ENCODE assay signal across 12 cellular contexts in the genomic region with DNA sequence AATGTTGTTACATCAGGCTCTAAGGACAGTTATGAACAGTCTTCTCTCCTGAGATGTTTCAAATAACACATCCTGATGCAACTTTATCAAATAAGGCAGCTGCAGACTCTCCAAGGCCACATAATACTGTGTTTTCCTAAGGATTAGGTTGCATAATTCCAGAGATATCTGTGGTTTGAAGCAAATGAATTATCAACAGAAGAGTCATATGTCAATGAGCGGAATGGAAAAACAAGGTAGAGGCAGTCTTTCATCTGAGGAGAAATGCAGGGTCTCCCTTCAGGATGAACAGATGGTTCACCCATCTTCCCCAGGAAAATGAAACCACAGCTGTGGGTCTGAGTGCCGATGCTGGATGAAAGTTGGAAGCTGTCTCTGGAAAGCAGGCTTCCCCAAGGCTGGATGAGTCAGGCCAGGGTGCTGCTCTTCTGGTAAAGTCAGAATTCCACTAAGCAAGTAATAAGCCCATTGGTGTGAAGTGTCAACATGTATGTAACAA. TPM values are rescaled to one million over a fixed set of nuclear protein-coding genes. Genes with fewer than 3 reads are reported as not detected.
DNase-seq lines count a peak whose midpoint lies in the region; ATAC-seq, FAIRE-seq and TF ChIP-seq lines count a peak whose summit lies in the region.
"Had no signal": no experiment of that assay in that cellular context is flagged by ENCODE, and none has a peak within 500 bp of the region (broad histone marks: within the 10 kb centered on the region; RNA-seq: fewer than 3 reads in every experiment).

No MANE protein-coding gene starts in this region.

- H3K4me2 ChIP-seq in PC-3 (ENCODE audit: low read length) = peak overlapping the region; percentile 70
- H3K4me2 ChIP-seq in skeletal muscle satellite cell (ENCODE audit: low read length) = peak overlapping the region; percentile 80
- no peak overlapping the region for H3K4me2 ChIP-seq in H9 (ENCODE audit: insufficient read depth, insufficient read length, low read length)

- H2BK20ac ChIP-seq in H9 (ENCODE audit: low read depth, low read length, poor library complexity, severe bottlenecking) = no peak overlapping the region

- no peak overlapping the region for H3K18ac ChIP-seq in H9 (ENCODE audit: insufficient read length, low read depth, low read length)

- H3K27me3 ChIP-seq in PC-3 (ENCODE audit: low read length) (no peaks in the 10 kb centered on the region), skeletal muscle satellite cell (ENCODE audit: control insufficient read depth, insufficient read depth, low read length) (no peaks in the 10 kb centered on the region), H9 (ENCODE audit: insufficient read depth, low read length) (no peaks in the 10 kb centered on the region)

- peak; percentile 40 for DNase-seq in H54 (ENCODE audit: insufficient read length, low spot score)
- peak; percentile 67 for DNase-seq in PC-3
- DNase-seq in epithelial cell of proximal tubule (ENCODE audit: low read depth) = peak; percentile 86
- no peak for DNase-seq in NCI-H187 (lab: John Stamatoyannopoulos, UW)
- DNase-seq in H9 = no peak
- no peak for DNase-seq in NAMALWA (ENCODE audit: low spot score)
- no peak for DNase-seq in coronary artery (ENCODE audit: low spot score)
- DNase-seq: activated effector memory CD4-positive, alpha-beta T cell treated with Interleukin-2 at 50 U/mL for 16 hours; endodermal cell; Kasumi-1; retina had no signal

- no CpG with 5 or more reads among the region's 2 CpGs for WGBS in H9 (ENCODE audit: extremely low coverage, insufficient read length, low lambda C conversion rate)

- H3K4me1 Mint-ChIP-seq in H9 = peaks cover 11 to 16% of the 10 kb centered on the region in 2 experiments
- H3K4me1 Mint-ChIP-seq: endodermal cell had no signal

- peak; percentile 88 for ATAC-seq in PC-3

- no peaks in the 10 kb centered on the region for H3F3A ChIP-seq in PC-3 (ENCODE audit: low read length, unreplicated experiment)

- no peaks in the 10 kb centered on the region for H3K9me3 ChIP-seq in PC-3 (ENCODE audit: low read length)
- peaks cover 3% of the 10 kb centered on the region for H3K9me3 ChIP-seq in skeletal muscle satellite cell (replicated peaks; ENCODE audit: low read length)
- H3K9me3 ChIP-seq in H9 (ENCODE audit: control insufficient read depth, low read depth, low read length) = no peaks in the 10 kb centered on the region

- BruUV-seq in PC-3 (replicated peaks; lab: Mats Ljungman, UMichigan) = no TSS peak

- no peak overlapping the region for H3K14ac ChIP-seq in H9 (ENCODE audit: insufficient read depth, low read length)

- no peak overlapping the region for H3K9ac ChIP-seq in PC-3 (ENCODE audit: low read length)
- H3K9ac ChIP-seq in skeletal muscle satellite cell (ENCODE audit: low read depth, low read length) = no peak overlapping the region
- no peak overlapping the region for H3K9ac ChIP-seq in H9 (ENCODE audit: extremely low read depth, insufficient read length, low read length)

- H3K36me3 Mint-ChIP-seq in H9 (ENCODE audit: insufficient read depth in 1 of 3, low read depth in 3 of 3) = peaks cover 11 to 19% (median 14%) of the 10 kb centered on the region in 3 experiments

- peak; percentile 93 for FAIRE-seq in H54 (lab: Jason Lieb, UNC)

- no peak overlapping the region for H4K8ac ChIP-seq in H9 (replicated peaks; ENCODE audit: insufficient read length, low read depth, low read length)

- H2AFZ ChIP-seq in PC-3 (ENCODE audit: low read length) = no peak overlapping the region
- H2AFZ ChIP-seq in H9 (ENCODE audit: low read length) = no peak overlapping the region

- no peak overlapping the region for H3K27ac ChIP-seq in PC-3 (ENCODE audit: low read length)
- H3K27ac ChIP-seq in H9 (ENCODE audit: insufficient read length, low read depth, low read length) = no peak overlapping the region
- H3K27ac ChIP-seq in coronary artery = no peak overlapping the region

- H3K9me2 ChIP-seq in PC-3 (replicated peaks; ENCODE audit: low read length) = no peaks in the 10 kb centered on the region

- POLR2A ChIA-PET in PC-3 (lab: Charles Lee; ENCODE audit: unreplicated experiment) = no interaction called here

- H3K79me1 ChIP-seq in H9 (ENCODE audit: insufficient read depth, low read depth, low read length, poor library complexity, severe bottlenecking) = no peaks in the 10 kb centered on the region

- H4K20me1 ChIP-seq in PC-3 (ENCODE audit: low read length) = no peaks in the 10 kb centered on the region
- no peaks in the 10 kb centered on the region for H4K20me1 ChIP-seq in H9 (ENCODE audit: control insufficient read depth, insufficient read depth, insufficient read length)

- no peak overlapping the region for H3K4ac ChIP-seq in H9 (ENCODE audit: low read depth, low read length)

- no peak overlapping the region for H4K5ac ChIP-seq in H9 (ENCODE audit: insufficient read length, low read depth, low read length)

- no peak overlapping the region for H3K27ac Mint-ChIP-seq in H9
- H3K27ac Mint-ChIP-seq: endodermal cell had no signal

- TF ChIP-seq CTCF in PC-3 (conservative IDR thresholded peaks at IDR 0.05; ENCODE audit: low read depth, low read length) (no peak), epithelial cell of proximal tubule (conservative IDR thresholded peaks at IDR 0.05; ENCODE audit: low read depth, low read length) (no peak), H9 (conservative IDR thresholded peaks at IDR 0.05) (no peak), coronary artery (IDR thresholded peaks at IDR 0.05) (no peak)

- H3K79me2 ChIP-seq in PC-3 (ENCODE audit: low read length) (no peaks in the 10 kb centered on the region), H9 (ENCODE audit: insufficient read depth, low read length) (no peaks in the 10 kb centered on the region)

- no peak overlapping the region for H3K56ac ChIP-seq in H9 (ENCODE audit: insufficient read length, low read depth, low read length)

- no peak overlapping the region for H3T11ph ChIP-seq in H9 (ENCODE audit: low read length)

- H3K36me3 ChIP-seq in PC-3 (ENCODE audit: low read depth, low read length) (no peaks in the 10 kb centered on the region), skeletal muscle satellite cell (ENCODE audit: insufficient read depth, low read length) (no peaks in the 10 kb centered on the region)

- H2BK15ac ChIP-seq in H9 (ENCODE audit: low read depth, low read length) = no peak overlapping the region

- no peak overlapping the region for H2BK5ac ChIP-seq in H9 (ENCODE audit: insufficient read length, low read length)

- no peak overlapping the region for H3K4me3 Mint-ChIP-seq in H9
- H3K4me3 Mint-ChIP-seq: endodermal cell had no signal

- H4K91ac ChIP-seq in H9 (ENCODE audit: insufficient read length, low read depth, low read length) = no peak overlapping the region

- no peak overlapping the region for H3K23ac ChIP-seq in H9 (ENCODE audit: insufficient read length, low read depth, low read length)

- intact Hi-C loops in PC-3 (cut with micrococcal nuclease) = no loop called here

- H3K4me1 ChIP-seq in PC-3 (ENCODE audit: insufficient read depth, low read length) = peaks cover 8% of the 10 kb centered on the region; the same call in 1 of the 2 replicates
- H3K4me1 ChIP-seq in skeletal muscle satellite cell (ENCODE audit: control insufficient read depth, insufficient read depth, low read length) = peaks cover 10% of the 10 kb centered on the region
- H3K4me1 ChIP-seq in H9 (ENCODE audit: insufficient read depth, low read length) = peaks cover 3% of the 10 kb centered on the region; the same call in 1 of the 2 replicates

- H3K9me3 Mint-ChIP-seq in H9 = peaks cover 23 to 31% of the 10 kb centered on the region in 2 experiments

- TF ChIP-seq POLR2A in H54 (IDR thresholded peaks at IDR 0.05; ENCODE audit: low read depth, low read length) = no peak

- H2BK120ac ChIP-seq in H9 (ENCODE audit: low read depth, low read length, poor library complexity, severe bottlenecking) = no peak overlapping the region

- no peak overlapping the region for H2AK5ac ChIP-seq in H9 (ENCODE audit: insufficient read length, low read length)

- H3K27me3 Mint-ChIP-seq in H9 (ENCODE audit: low read depth) = no peaks in the 10 kb centered on the region

- CTCF ChIA-PET in PC-3 (lab: Charles Lee) = no interaction called here

- H3K23me2 ChIP-seq in H9 (ENCODE audit: insufficient read length, low read depth, low read length, poor library complexity, severe bottlenecking) = no peaks in the 10 kb centered on the region

- H2BK12ac ChIP-seq in H9 (ENCODE audit: insufficient read length, low read depth, low read length) = no peak overlapping the region

- peak overlapping the region; percentile 45; the same call in 1 of the 2 replicates for H3K4me3 ChIP-seq in PC-3 (ENCODE audit: low read length)
- peak overlapping the region; percentile 19 for H3K4me3 ChIP-seq in epithelial cell of proximal tubule (ENCODE audit: low read depth, low read length)
- H3K4me3 ChIP-seq in skeletal muscle satellite cell (ENCODE audit: low read length) = peak overlapping the region; percentile 58
- no peak overlapping the region for H3K4me3 ChIP-seq in coronary artery

RNA-seq across cellular contexts. Expression of gene LYG1, which starts 22.2 kb away (rescaled TPM):
- total RNA-seq in PC-3 (2014; rRNA removed) (0.58 and 1.5 TPM in 2 replicates), epithelial cell of proximal tubule (0.12 and 0.22 TPM in 2 replicates), H9 (2021) (0.31 and 0.37 TPM in 2 replicates)
- 0.22 and 0.25 TPM in 2 replicates for total RNA-seq in skeletal muscle satellite cell (2012; rRNA removed)

RNA-seq across cellular contexts. Expression of gene LYG2, which starts 23.4 kb away (rescaled TPM):
- total RNA-seq in PC-3 (2014; rRNA removed) (not detected in 2 replicates), epithelial cell of proximal tubule (not detected in 2 replicates), H9 (2021) (0.29 TPM in 1 of 2 replicates, not detected in the other)
- not detected in 2 replicates for total RNA-seq in skeletal muscle satellite cell (2012; rRNA removed)
- total RNA-seq: endodermal cell had no signal

RNA-seq across cellular contexts. Expression of gene TXNDC9, which starts 57.3 kb away (rescaled TPM):
- total RNA-seq in PC-3 (2014; rRNA removed) (40.7 and 51.5 TPM in 2 replicates), epithelial cell of proximal tubule (53.6 and 73.6 TPM in 2 replicates), H9 (2021) (35.3 and 37.7 TPM in 2 replicates)
- total RNA-seq in skeletal muscle satellite cell (2012; rRNA removed) = 85.2 and 110 TPM in 2 replicates

RNA-seq across cellular contexts. Expression of gene EIF5B, which starts 58.3 kb away (rescaled TPM):
- total RNA-seq in PC-3 (2014; rRNA removed) (35.7 and 35.9 TPM in 2 replicates), epithelial cell of proximal tubule (20.8 and 26.6 TPM in 2 replicates), H9 (2021) (56.5 and 58.1 TPM in 2 replicates)
- total RNA-seq in skeletal muscle satellite cell (2012; rRNA removed) = 18.8 and 20.1 TPM in 2 replicates

Comparison
In these comparisons a context has a peak if more than half of its experiments do, and no peak if none do; other contexts are left out.
1. DNase-seq: peak in H54 (single experiment), PC-3 (single experiment) and epithelial cell of proximal tubule (single experiment); none in NCI-H187 (0 of 2), H9 (single experiment), NAMALWA (single experiment) and coronary artery (single experiment).